ENCODE assay signal across 21 cellular contexts in genomic region chr14:50092006-50092555, GRCh38. TPM values are rescaled to one million over a fixed set of nuclear protein-coding genes. Genes with fewer than 3 reads are reported as not detected.
DNase-seq lines count a peak whose midpoint lies in the region; ATAC-seq and TF ChIP-seq lines count a peak whose summit lies in the region.
"Had no signal": no experiment of that assay in that cellular context is flagged by ENCODE, and none has a peak within 500 bp of the region (broad histone marks: within the 10 kb centered on the region; RNA-seq: fewer than 3 reads in every experiment).

No MANE protein-coding gene starts in this region.

- no peak overlapping the region for H3K27ac ChIP-seq in CD4-positive, CD25-positive, alpha-beta regulatory T cell (ENCODE audit: insufficient read depth, low read length, poor library complexity, severe bottlenecking)
- peak overlapping the region; percentile 21 for H3K27ac ChIP-seq in naive thymus-derived CD4-positive, alpha-beta T cell (ENCODE audit: low read depth, low read length)
- H3K27ac ChIP-seq: uterus had no signal

- peaks cover 5% of the 10 kb centered on the region for H3K27me3 Mint-ChIP-seq in CD4-positive, CD25-positive, alpha-beta regulatory T cell
- no peaks in the 10 kb centered on the region for H3K27me3 Mint-ChIP-seq in activated naive CD8-positive, alpha-beta T cell
- peaks cover 0 to 5% (median 0%) of the 10 kb centered on the region in 5 donors for H3K27me3 Mint-ChIP-seq in naive thymus-derived CD4-positive, alpha-beta T cell
- H3K27me3 Mint-ChIP-seq: memory B cell had no signal

- TF ChIP-seq CTCF in BE2C (IDR thresholded peaks at IDR 0.05; ENCODE audit: low read depth, low read length) (no peak), GM13977 (IDR thresholded peaks at IDR 0.05; ENCODE audit: extremely low read depth, insufficient read depth, missing control alignments) (no peak)

- in situ Hi-C loops in GM13977 (cut with MboI; ENCODE audit: low pct_unique_long_range_greater_than_20kb, low sequenced_read_pairs, unreplicated experiment): loop anchor here (10.0 kb wide), 2 partner anchors 47 to 207 kb away; no protein-coding TSS in a partner anchor

- H3K4me3 Mint-ChIP-seq in CD4-positive, CD25-positive, alpha-beta regulatory T cell: no peak overlapping the region
- H3K4me3 Mint-ChIP-seq in activated naive CD8-positive, alpha-beta T cell: peak overlapping the region; percentile 17
- peak overlapping the region in 3 of 10 donors; percentile 10 to 55 (median 50) for H3K4me3 Mint-ChIP-seq in naive thymus-derived CD4-positive, alpha-beta T cell
- H3K4me3 Mint-ChIP-seq: memory B cell, nephron had no signal

- H3K4me3 ChIP-seq in BE2C (ENCODE audit: low read depth, low read length): no peak overlapping the region
- H3K4me3 ChIP-seq in CD4-positive, CD25-positive, alpha-beta regulatory T cell (ENCODE audit: low read depth, low read length): no peak overlapping the region
- no peak overlapping the region for H3K4me3 ChIP-seq in naive thymus-derived CD4-positive, alpha-beta T cell (ENCODE audit: low read length)
- H3K4me3 ChIP-seq: GM12878, uterus had no signal

- DNase-seq in BE2C (peak; percentile 23), GM13977 (ENCODE audit: low spot score) (no peak), NCI-H1417 (lab: John Stamatoyannopoulos, UW) (no peak)
- DNase-seq in CD4-positive, CD25-positive, alpha-beta regulatory T cell: no peak
- no peak for DNase-seq in naive thymus-derived CD4-positive, alpha-beta T cell
- DNase-seq: activated CD4-positive, alpha-beta T cell treated with anti-CD3 and anti-CD28 coated beads, Interleukin-2, amount 50 U/mL, for 4 hours; activated naive CD4-positive, alpha-beta T cell treated with Interleukin-2 at 50 U/mL for 16 hours; aorta; Caco-2; dermis blood vessel endothelial cell; DMS79 treated with DMSO at 0.1 percent for 48 hours; NCI-H1092 treated with DMSO at 0.1 percent for 48 hours; NCI-H2081; Right ventricle myocardium superior; stimulated activated CD8-positive, alpha-beta memory T cell treated with anti-CD3 and anti-CD28 coated beads, Interleukin-4, amount 100 ng/mL, for 48 hours; uterus had no signal

- intact Hi-C loops in naive thymus-derived CD4-positive, alpha-beta T cell (cut with micrococcal nuclease): no loop called here

- ATAC-seq in CD4-positive, CD25-positive, alpha-beta regulatory T cell (ENCODE audit: low read depth in 2 of 2): no peak
- no peak for ATAC-seq in naive thymus-derived CD4-positive, alpha-beta T cell
- ATAC-seq in HG03520 (IDR thresholded peaks at IDR 0.05; ENCODE audit: unreplicated experiment): no peak
- ATAC-seq: GM12878 had no signal

- H3K27ac Mint-ChIP-seq in CD4-positive, CD25-positive, alpha-beta regulatory T cell: peak overlapping the region; percentile 16 to 73 (median 21)
- H3K27ac Mint-ChIP-seq in activated naive CD8-positive, alpha-beta T cell: peak overlapping the region; percentile 81
- H3K27ac Mint-ChIP-seq in naive thymus-derived CD4-positive, alpha-beta T cell: peak overlapping the region in 8 of 9 donors; percentile 4 to 97 (median 78)
- H3K27ac Mint-ChIP-seq: nephron had no signal

- no peaks in the 10 kb centered on the region for H3K27me3 ChIP-seq in BE2C
- H3K27me3 ChIP-seq in CD4-positive, CD25-positive, alpha-beta regulatory T cell (ENCODE audit: control insufficient read depth, insufficient read depth, low read length): no peaks in the 10 kb centered on the region
- H3K27me3 ChIP-seq in naive thymus-derived CD4-positive, alpha-beta T cell (ENCODE audit: control insufficient read depth in 2 of 2, insufficient read depth in 2 of 2, low read length in 2 of 2): no peaks in the 10 kb centered on the region
- H3K27me3 ChIP-seq: uterus had no signal

- H3K36me3 Mint-ChIP-seq in CD4-positive, CD25-positive, alpha-beta regulatory T cell: peaks cover 23% of the 10 kb centered on the region
- peaks cover 6% of the 10 kb centered on the region for H3K36me3 Mint-ChIP-seq in activated naive CD8-positive, alpha-beta T cell
- peaks cover 0 to 29% (median 4%) of the 10 kb centered on the region in 5 donors for H3K36me3 Mint-ChIP-seq in naive thymus-derived CD4-positive, alpha-beta T cell

- no peaks in the 10 kb centered on the region for H3K9me3 ChIP-seq in BE2C
- no peaks in the 10 kb centered on the region for H3K9me3 ChIP-seq in CD4-positive, CD25-positive, alpha-beta regulatory T cell (ENCODE audit: control insufficient read depth in 2 of 2, low read length in 2 of 2)
- H3K9me3 ChIP-seq in naive thymus-derived CD4-positive, alpha-beta T cell (ENCODE audit: control insufficient read depth in 2 of 3, low read length in 3 of 3): no peaks in the 10 kb centered on the region
- H3K9me3 ChIP-seq: Caco-2, uterus had no signal

- H3K36me3 ChIP-seq in BE2C: no peaks in the 10 kb centered on the region
- H3K36me3 ChIP-seq in CD4-positive, CD25-positive, alpha-beta regulatory T cell (ENCODE audit: control insufficient read depth, insufficient read depth, low read length): no peaks in the 10 kb centered on the region
- no peaks in the 10 kb centered on the region for H3K36me3 ChIP-seq in naive thymus-derived CD4-positive, alpha-beta T cell (ENCODE audit: control insufficient read depth in 2 of 3, insufficient read depth in 3 of 3, low read length in 3 of 3)
- H3K36me3 ChIP-seq: uterus had no signal

- peaks cover 16% of the 10 kb centered on the region for H3K4me1 ChIP-seq in BE2C
- H3K4me1 ChIP-seq in CD4-positive, CD25-positive, alpha-beta regulatory T cell (ENCODE audit: control insufficient read depth, insufficient read depth, low read length, poor library complexity, severe bottlenecking): peaks cover 44% of the 10 kb centered on the region
- peaks cover 45 to 72% of the 10 kb centered on the region in 2 donors for H3K4me1 ChIP-seq in naive thymus-derived CD4-positive, alpha-beta T cell (ENCODE audit: control insufficient read depth in 2 of 2, insufficient read depth in 2 of 2, low read length in 2 of 2)
- H3K4me1 ChIP-seq: Caco-2, uterus had no signal

- peaks cover 27 to 84% (median 40%) of the 10 kb centered on the region in 4 donors for H3K4me1 Mint-ChIP-seq in CD4-positive, CD25-positive, alpha-beta regulatory T cell
- peaks cover 86% of the 10 kb centered on the region for H3K4me1 Mint-ChIP-seq in activated naive CD8-positive, alpha-beta T cell (ENCODE audit: low read depth)
- H3K4me1 Mint-ChIP-seq in naive thymus-derived CD4-positive, alpha-beta T cell: peaks cover 66 to 96% (median 82%) of the 10 kb centered on the region in 7 donors
- H3K4me1 Mint-ChIP-seq: nephron had no signal

- CTCF ChIA-PET in naive thymus-derived CD4-positive, alpha-beta T cell (lab: Charles Lee): interaction anchor here (1.8 to 2.2 kb wide), 3 partner anchors 10 to 239 kb away, joined by 4 to 15 read pairs (median 5); partner anchors contain the start of gene NEMF

- POLR2A ChIA-PET in naive thymus-derived CD4-positive, alpha-beta T cell (lab: Charles Lee): interaction anchor here (0.5 to 22.1 kb wide), 9 partner anchors 8 to 226 kb away, joined by 3 to 328 read pairs (median 7); no protein-coding TSS in a partner anchor

- peaks cover 0 to 2% (median 0%) of the 10 kb centered on the region in 7 donors for H3K9me3 Mint-ChIP-seq in CD4-positive, CD25-positive, alpha-beta regulatory T cell
- no peaks in the 10 kb centered on the region for H3K9me3 Mint-ChIP-seq in activated naive CD8-positive, alpha-beta T cell (ENCODE audit: low read depth)
- H3K9me3 Mint-ChIP-seq in naive thymus-derived CD4-positive, alpha-beta T cell: peaks cover 0 to 2% (median 0%) of the 10 kb centered on the region in 11 donors
- H3K9me3 Mint-ChIP-seq: memory B cell, nephron had no signal

RNA-seq across cellular contexts. Expression of gene VCPKMT, which starts 24.3 kb away (rescaled TPM):
- polyA plus RNA-seq in BE2C (2012; ENCODE audit: insufficient read depth, insufficient read length, low read depth): 14.4 TPM
- total RNA-seq in CD4-positive, CD25-positive, alpha-beta regulatory T cell: 30.0 TPM
- 10 to 100 TPM in 3 of 4 donors, 1 to 10 TPM in 1; 10.0 to 13.6 (median 12.0) TPM for polyA plus RNA-seq in CD4-positive, CD25-positive, alpha-beta regulatory T cell
- 10 to 100 TPM; 10.3 to 25.9 (median 17.4) TPM for total RNA-seq in naive thymus-derived CD4-positive, alpha-beta T cell
- polyA plus RNA-seq in naive thymus-derived CD4-positive, alpha-beta T cell: 10 to 100 TPM in 1 of 2 donors, 1 to 10 TPM in 1; 7.5 to 13.4 TPM

Comparison
In these comparisons a context has a peak if more than half of its experiments do, and no peak if none do; other contexts are left out.
1. H3K27ac Mint-ChIP-seq: peak in every context shown above with its lines; median percentile 81 in activated naive CD8-positive, alpha-beta T cell; 78 in naive thymus-derived CD4-positive, alpha-beta T cell; 21 in CD4-positive, CD25-positive, alpha-beta regulatory T cell.